In genomic region chr1:8663915-8664331, GRCh38 we compare ENCODE assay signal across 1 cellular context.
TF ChIP-seq lines count a peak whose summit lies in the region.

No MANE protein-coding gene starts in this region.

TF ChIP-seq in GM23338, 12 proteins besides CTCF, POLR2A, EP300 and RAD21 (continued from another document):
- TF ChIP-seq ETS1 (IDR thresholded peaks at IDR 0.05) = no peak
- no peak for TF ChIP-seq POLR2AphosphoS5 (IDR thresholded peaks at IDR 0.05; ENCODE audit: low read depth)
- TF ChIP-seq CREB1 (CRISPR knock-in tag; IDR thresholded peaks at IDR 0.05; ENCODE audit: low read depth) = no peak
- no peak for TF ChIP-seq EZH2 (IDR thresholded peaks at IDR 0.05; ENCODE audit: low read depth, unreplicated experiment)
